In the genomic region with DNA sequence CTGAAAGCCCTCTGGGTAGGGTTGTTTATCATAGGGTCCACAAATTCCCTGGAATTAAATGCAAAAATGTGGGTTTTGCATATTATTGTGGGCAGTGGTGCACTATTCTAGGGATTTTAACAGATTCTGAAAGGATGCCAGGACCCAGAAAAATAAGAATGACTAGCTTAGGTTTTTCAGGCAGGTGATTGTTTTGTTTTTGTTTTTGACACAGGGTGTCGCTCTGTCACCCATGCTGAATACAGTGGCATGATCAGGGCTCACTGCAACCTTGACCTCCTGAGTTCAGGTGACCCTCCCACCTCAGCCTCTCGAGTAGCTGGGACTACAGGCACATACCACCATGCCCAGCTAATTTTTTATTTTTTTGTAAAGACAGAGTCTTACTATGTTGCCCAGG, we compare ENCODE assay signal across 8 cellular contexts. TPM values are rescaled to one million over a fixed set of nuclear protein-coding genes. Genes with fewer than 3 reads are reported as not detected.
A peak's percentile ranks its signal among the peaks of the same experiment; 100 is the strongest.
DNase-seq lines count a peak whose midpoint lies in the region; TF ChIP-seq lines count a peak whose summit lies in the region.
"Had no signal": no experiment of that assay in that cellular context is flagged by ENCODE, and none has a peak within 500 bp of the region (broad histone marks: within the 10 kb centered on the region; RNA-seq: fewer than 3 reads in every experiment).

No MANE protein-coding gene starts in this region.

- no peaks in the 10 kb centered on the region for H3F3A ChIP-seq in Loucy (ENCODE audit: low read depth)

- H3K9ac ChIP-seq in Loucy (ENCODE audit: low read depth, low read length, poor library complexity, severe bottlenecking) = no peak overlapping the region

- H3K27ac Mint-ChIP-seq in mesothelial cell of epicardium (peak overlapping the region; percentile 93), type B pancreatic cell (peak overlapping the region; percentile 85)
- no peak overlapping the region for H3K27ac Mint-ChIP-seq in T-helper 2 cell treated with Interferon-gamma antibody and Interleukin-4, amounts not matched to agents 5 μg/mL and 100 μg/mL, for 36 hours

- H3K36me3 Mint-ChIP-seq in mesothelial cell of epicardium (peaks cover 5% of the 10 kb centered on the region), type B pancreatic cell (peaks cover 10% of the 10 kb centered on the region)
- H3K36me3 Mint-ChIP-seq in T-helper 2 cell treated with Interferon-gamma antibody and Interleukin-4, amounts not matched to agents 5 μg/mL and 100 μg/mL, for 36 hours (ENCODE audit: low read depth) = peaks cover 49% of the 10 kb centered on the region

- no peaks in the 10 kb centered on the region for H3K27me3 ChIP-seq in Loucy (ENCODE audit: insufficient read depth, low read length, poor library complexity, severe bottlenecking)

- no peaks in the 10 kb centered on the region for H3K9me2 ChIP-seq in Loucy (replicated peaks; ENCODE audit: low read depth, low read length)

- H4K20me1 ChIP-seq in Loucy (ENCODE audit: insufficient read depth, low read length, poor library complexity, severe bottlenecking) = no peaks in the 10 kb centered on the region

- no peak overlapping the region for H2AFZ ChIP-seq in Loucy (ENCODE audit: low read length)

- peaks cover 53% of the 10 kb centered on the region for H3K4me1 ChIP-seq in Loucy (ENCODE audit: insufficient read depth, low read length, poor library complexity, severe bottlenecking)

- H3K4me3 Mint-ChIP-seq in mesothelial cell of epicardium (no peak overlapping the region), type B pancreatic cell (no peak overlapping the region)
- H3K4me3 Mint-ChIP-seq in T-helper 2 cell treated with Interferon-gamma antibody and Interleukin-4, amounts not matched to agents 5 μg/mL and 100 μg/mL, for 36 hours = no peak overlapping the region

- H3K27ac ChIP-seq in cingulate gyrus (ENCODE audit: low read depth, low read length) = peak overlapping the region; percentile 55

- H3K27me3 Mint-ChIP-seq in mesothelial cell of epicardium (ENCODE audit: low read depth) (no peaks in the 10 kb centered on the region), type B pancreatic cell (no peaks in the 10 kb centered on the region)
- no peaks in the 10 kb centered on the region for H3K27me3 Mint-ChIP-seq in T-helper 2 cell treated with Interferon-gamma antibody and Interleukin-4, amounts not matched to agents 5 μg/mL and 100 μg/mL, for 36 hours (ENCODE audit: low read depth)

- H3K4me2 ChIP-seq in Loucy (ENCODE audit: low read depth, low read length, poor library complexity, severe bottlenecking) = no peak overlapping the region

- DNase-seq in mesothelial cell of epicardium (ENCODE audit: low spot score in 2 of 2, unreplicated experiment in 2 of 2) (no peak), type B pancreatic cell (ENCODE audit: extremely low spot score, unreplicated experiment) (no peak), dermis blood vessel endothelial cell (no peak), CD1c-positive myeloid dendritic cell (ENCODE audit: extremely low spot score) (no peak)
- no peak for DNase-seq in T-helper 2 cell treated with Interferon-gamma antibody and Interleukin-4, amounts not matched to agents 5 μg/mL and 100 μg/mL, for 36 hours (ENCODE audit: low spot score)
- DNase-seq: activated T-cell treated with anti-CD3 and anti-CD28 coated beads for 4 hours had no signal

- H3K9me3 ChIP-seq in Loucy (ENCODE audit: insufficient read depth, low read depth, low read length) = no peaks in the 10 kb centered on the region

- H3K4me1 Mint-ChIP-seq in mesothelial cell of epicardium (peaks cover 31% of the 10 kb centered on the region), type B pancreatic cell (ENCODE audit: unreplicated experiment) (peaks cover 36% of the 10 kb centered on the region)
- H3K4me1 Mint-ChIP-seq in T-helper 2 cell treated with Interferon-gamma antibody and Interleukin-4, amounts not matched to agents 5 μg/mL and 100 μg/mL, for 36 hours (ENCODE audit: low read depth) = peaks cover 51% of the 10 kb centered on the region

- peaks cover 7% of the 10 kb centered on the region; the same call in 1 of the 2 replicates for H3K36me3 ChIP-seq in Loucy (ENCODE audit: insufficient read depth, low read length)

- TF ChIP-seq CTCF in Loucy (conservative IDR thresholded peaks at IDR 0.05; ENCODE audit: low read length) (peak; percentile 36), mesothelial cell of epicardium (IDR thresholded peaks at IDR 0.05; ENCODE audit: unreplicated experiment) (no peak), type B pancreatic cell (conservative IDR thresholded peaks at IDR 0.05) (no peak)

- no peak overlapping the region for H3K4me3 ChIP-seq in Loucy (ENCODE audit: low read length, poor library complexity, severe bottlenecking)

- no peaks in the 10 kb centered on the region for H3K9me3 Mint-ChIP-seq in mesothelial cell of epicardium
- no peaks in the 10 kb centered on the region for H3K9me3 Mint-ChIP-seq in type B pancreatic cell
- no peaks in the 10 kb centered on the region for H3K9me3 Mint-ChIP-seq in T-helper 2 cell treated with Interferon-gamma antibody and Interleukin-4, amounts not matched to agents 5 μg/mL and 100 μg/mL, for 36 hours

- 0 out of 2 replicates have a peak, but pooled peaks cover 3% of the 10 kb centered on the region for H3K79me2 ChIP-seq in Loucy (ENCODE audit: insufficient read depth, low read length)

RNA-seq across cellular contexts. Expression of gene GALNT6, which starts 19.2 kb away (rescaled TPM):
- total RNA-seq in mesothelial cell of epicardium (12.8 to 14.3 TPM (median 13.8 TPM) in 3 replicates), type B pancreatic cell (ENCODE audit: low replicate concordance) (17.2 and 87.4 TPM in 2 replicates), dermis blood vessel endothelial cell (19.9 and 38.8 TPM in 2 replicates)

RNA-seq across cellular contexts. Expression of gene CELA1, which starts 25.5 kb away (rescaled TPM):
- total RNA-seq in mesothelial cell of epicardium (not detected in 3 replicates), type B pancreatic cell (ENCODE audit: low replicate concordance) (not detected in 2 replicates), dermis blood vessel endothelial cell (not detected in 2 replicates)

RNA-seq across cellular contexts. Expression of gene BIN2, which starts 48.0 kb away (rescaled TPM):
- total RNA-seq in mesothelial cell of epicardium = 0.18 TPM in 1 of 3 replicates, not detected in the others
- total RNA-seq in type B pancreatic cell (ENCODE audit: low replicate concordance) = 0.19 TPM in 1 of 2 replicates, not detected in the other
- total RNA-seq in dermis blood vessel endothelial cell = not detected in 2 replicates

RNA-seq across cellular contexts. Expression of gene SLC4A8, which starts 52.6 kb away (rescaled TPM):
- total RNA-seq in mesothelial cell of epicardium (17.5 to 21.2 TPM (median 17.6 TPM) in 3 replicates), type B pancreatic cell (ENCODE audit: low replicate concordance) (14.0 and 18.5 TPM in 2 replicates), dermis blood vessel endothelial cell (1.3 and 1.7 TPM in 2 replicates)
